ENCODE assay signal across 11 cellular contexts in genomic region chr20:45372241-45372640, GRCh38. TPM values are rescaled to one million over a fixed set of nuclear protein-coding genes. Genes with fewer than 3 reads are reported as not detected.
A peak's percentile ranks its signal among the peaks of the same experiment; 100 is the strongest.
DNase-seq lines count a peak whose midpoint lies in the region; ATAC-seq and TF ChIP-seq lines count a peak whose summit lies in the region.
"Had no signal": no experiment of that assay in that cellular context is flagged by ENCODE, and none has a peak within 500 bp of the region (broad histone marks: within the 10 kb centered on the region; RNA-seq: fewer than 3 reads in every experiment).

No MANE protein-coding gene starts in this region.

- peaks cover 6% of the 10 kb centered on the region for H3K36me3 ChIP-seq in CD8-positive, alpha-beta T cell (ENCODE audit: insufficient read depth, low read length)
- H3K36me3 ChIP-seq in esophagus muscularis mucosa: peaks cover 9 to 27% (median 21%) of the 10 kb centered on the region in 4 donors
- peaks cover 5% of the 10 kb centered on the region for H3K36me3 ChIP-seq in rectal smooth muscle tissue (ENCODE audit: control insufficient read depth, insufficient read depth, low read length)
- H3K36me3 ChIP-seq in hepatocyte (replicated peaks; ENCODE audit: insufficient read depth, low read depth): no peaks in the 10 kb centered on the region
- H3K36me3 ChIP-seq: breast epithelium had no signal

- peaks cover 11% of the 10 kb centered on the region for H3K23me2 ChIP-seq in H9 (ENCODE audit: insufficient read length, low read depth, low read length, poor library complexity, severe bottlenecking)

- H3K9me3 ChIP-seq in CD8-positive, alpha-beta T cell (ENCODE audit: low read length): no peaks in the 10 kb centered on the region
- H3K9me3 ChIP-seq in H9 (ENCODE audit: control insufficient read depth, low read depth, low read length): no peaks in the 10 kb centered on the region
- H3K9me3 ChIP-seq in esophagus muscularis mucosa: no peaks in the 10 kb centered on the region
- no peaks in the 10 kb centered on the region for H3K9me3 ChIP-seq in hepatocyte (ENCODE audit: low read depth)
- H3K9me3 ChIP-seq: breast epithelium, Caco-2 had no signal

- H3K79me1 ChIP-seq in H9 (ENCODE audit: insufficient read depth, low read depth, low read length, poor library complexity, severe bottlenecking): no peaks in the 10 kb centered on the region

- H3T11ph ChIP-seq in H9 (ENCODE audit: low read length): no peak overlapping the region

- H3K4me2 ChIP-seq in H9 (ENCODE audit: insufficient read depth, insufficient read length, low read length) (peak overlapping the region; percentile 90), hepatocyte (no peak overlapping the region)

- no peak overlapping the region for H4K91ac ChIP-seq in H9 (ENCODE audit: insufficient read length, low read depth, low read length)

- H2BK5ac ChIP-seq in H9 (ENCODE audit: insufficient read length, low read length): no peak overlapping the region

- H2BK12ac ChIP-seq in H9 (ENCODE audit: insufficient read length, low read depth, low read length): no peak overlapping the region

- H3K9me2 ChIP-seq in hepatocyte (replicated peaks; ENCODE audit: insufficient read depth): no peaks in the 10 kb centered on the region

- no peaks in the 10 kb centered on the region for H3K27me3 ChIP-seq in CD8-positive, alpha-beta T cell (ENCODE audit: insufficient read depth, low read length)
- H3K27me3 ChIP-seq in H9 (ENCODE audit: insufficient read depth, low read length) (peaks cover 2% of the 10 kb centered on the region; the same call in 1 of the 2 replicates), esophagus muscularis mucosa (no peaks in the 10 kb centered on the region), rectal smooth muscle tissue (ENCODE audit: control insufficient read depth, insufficient read depth, low read length) (no peaks in the 10 kb centered on the region), hepatocyte (no peaks in the 10 kb centered on the region)
- H3K27me3 ChIP-seq: breast epithelium had no signal

- H3K27ac Mint-ChIP-seq in CD8-positive, alpha-beta T cell: peak overlapping the region; percentile 10
- H3K27ac Mint-ChIP-seq in H9: no peak overlapping the region; a peak in 1 of 7 replicates
- H3K27ac Mint-ChIP-seq: HFFc6 had no signal

- no peak overlapping the region for H3K18ac ChIP-seq in H9 (ENCODE audit: insufficient read length, low read depth, low read length)

- no peak overlapping the region for H4K8ac ChIP-seq in H9 (replicated peaks; ENCODE audit: insufficient read length, low read depth, low read length)

- H3K23ac ChIP-seq in H9 (ENCODE audit: insufficient read length, low read depth, low read length): no peak overlapping the region

- no peaks in the 10 kb centered on the region for H3K9me3 Mint-ChIP-seq in CD8-positive, alpha-beta T cell
- no peaks in the 10 kb centered on the region for H3K9me3 Mint-ChIP-seq in H9
- H3K9me3 Mint-ChIP-seq: HFFc6 had no signal

- TF ChIP-seq CTCF in CD8-positive, alpha-beta T cell (IDR thresholded peaks at IDR 0.05): no peak
- no peak for TF ChIP-seq CTCF in H9 (conservative IDR thresholded peaks at IDR 0.05)
- TF ChIP-seq CTCF in esophagus muscularis mucosa (IDR thresholded peaks at IDR 0.05): no peak
- TF ChIP-seq CTCF in hepatocyte (IDR thresholded peaks at IDR 0.05; ENCODE audit: poor library complexity): no peak

- no peak overlapping the region for H2BK20ac ChIP-seq in H9 (ENCODE audit: low read depth, low read length, poor library complexity, severe bottlenecking)

- H3K27ac ChIP-seq in CD8-positive, alpha-beta T cell (ENCODE audit: low read depth, low read length): no peak overlapping the region
- H3K27ac ChIP-seq in H9 (ENCODE audit: insufficient read length, low read depth, low read length): no peak overlapping the region
- H3K27ac ChIP-seq in esophagus muscularis mucosa (replicated peaks in 1 of 4): peak overlapping the region; percentile 80 to 87 (median 82)
- H3K27ac ChIP-seq in rectal smooth muscle tissue (ENCODE audit: low read depth, low read length): peak overlapping the region; percentile 92
- H3K27ac ChIP-seq in hepatocyte: no peak overlapping the region
- H3K27ac ChIP-seq: breast epithelium had no signal

- no peak overlapping the region for H3K14ac ChIP-seq in H9 (ENCODE audit: insufficient read depth, low read length)

- no peak overlapping the region for H3K4ac ChIP-seq in H9 (ENCODE audit: low read depth, low read length)

- H2AK5ac ChIP-seq in H9 (ENCODE audit: insufficient read length, low read length): no peak overlapping the region

- POLR2A ChIA-PET in CD8-positive, alpha-beta T cell (lab: Charles Lee): interaction anchor here (3.7 kb wide), 1 partner anchor 8 kb away, joined by 76 read pairs; the partner anchor contains the start of gene SYS1

- H3K9ac ChIP-seq in H9 (ENCODE audit: extremely low read depth, insufficient read length, low read length) (no peak overlapping the region), rectal smooth muscle tissue (ENCODE audit: low read length) (no peak overlapping the region)

- ATAC-seq in CD8-positive, alpha-beta T cell: no peak
- ATAC-seq in HG03097 (IDR thresholded peaks at IDR 0.05; ENCODE audit: low FRiP score, unreplicated experiment): no peak

- no peak overlapping the region for H2BK15ac ChIP-seq in H9 (ENCODE audit: low read depth, low read length)

- TF ChIP-seq EP300 in esophagus muscularis mucosa (IDR thresholded peaks at IDR 0.05): no peak

- no peaks in the 10 kb centered on the region for H4K20me1 ChIP-seq in H9 (ENCODE audit: control insufficient read depth, insufficient read depth, insufficient read length)
- H4K20me1 ChIP-seq in hepatocyte (ENCODE audit: insufficient read depth, poor library complexity, severe bottlenecking): no peaks in the 10 kb centered on the region

- TF ChIP-seq POLR2A in esophagus muscularis mucosa (IDR thresholded peaks at IDR 0.05; ENCODE audit: low read depth): no peak

- H3K79me2 ChIP-seq in H9 (ENCODE audit: insufficient read depth, low read length): no peaks in the 10 kb centered on the region
- no peaks in the 10 kb centered on the region for H3K79me2 ChIP-seq in hepatocyte

- no peak overlapping the region for H2BK120ac ChIP-seq in H9 (ENCODE audit: low read depth, low read length, poor library complexity, severe bottlenecking)

- no CpG with 5 or more reads among the region's 10 CpGs for WGBS in H9 (ENCODE audit: extremely low coverage, insufficient read length, low lambda C conversion rate)
- WGBS in esophagus muscularis mucosa: 92% methylated on average over 9 of the region's 10 CpGs
- WGBS in hepatocyte (ENCODE audit: low lambda C conversion rate, missing lambda C conversion rate): 91% methylated on average over 10 of the region's 10 CpGs

- CTCF ChIA-PET in CD8-positive, alpha-beta T cell (lab: Charles Lee): interaction anchor here (1.2 to 21.3 kb wide), 10 partner anchors 8 to 399 kb away, joined by 4 to 490 read pairs (median 15); partner anchors contain the start of genes DBNDD2 and SYS1

- H4K5ac ChIP-seq in H9 (ENCODE audit: insufficient read length, low read depth, low read length): no peak overlapping the region

- no peak overlapping the region for H3K56ac ChIP-seq in H9 (ENCODE audit: insufficient read length, low read depth, low read length)

- intact Hi-C loops in CD8-positive, alpha-beta T cell (cut with DNase I, micrococcal nuclease): loop anchor here in 1 of 2 experiments (2.0 kb wide), 1 partner anchor 35 kb away; no protein-coding TSS in a partner anchor
- intact Hi-C loops in esophagus muscularis mucosa (cut with DNase I): loop anchor here (5.0 kb wide), 2 partner anchors 35 to 400 kb away; partner anchors contain the start of gene DBNDD2

- DNase-seq in CD8-positive, alpha-beta T cell: no peak
- DNase-seq in H9 (no peak), esophagus muscularis mucosa (ENCODE audit: extremely low spot score) (peak; percentile 78), hepatocyte (ENCODE audit: low spot score) (no peak), NCI-H1092 treated with DMSO at 0.1 percent for 48 hours (lab: John Stamatoyannopoulos, UW) (no peak)
- DNase-seq: Caco-2, HFFc6, T-helper 9 cell had no signal

- peaks cover 50% of the 10 kb centered on the region for H3K4me1 Mint-ChIP-seq in CD8-positive, alpha-beta T cell (ENCODE audit: low read depth)
- peaks cover 10 to 12% of the 10 kb centered on the region in 2 experiments for H3K4me1 Mint-ChIP-seq in H9

- H3K36me3 Mint-ChIP-seq in CD8-positive, alpha-beta T cell: peaks cover 44% of the 10 kb centered on the region
- peaks cover 0 to 18% (median 11%) of the 10 kb centered on the region in 3 experiments; a peak in 5 of 7 replicates for H3K36me3 Mint-ChIP-seq in H9 (ENCODE audit: insufficient read depth in 1 of 3, low read depth in 3 of 3)

- no peak overlapping the region for H3K4me3 ChIP-seq in CD8-positive, alpha-beta T cell (ENCODE audit: low read depth, low read length)
- H3K4me3 ChIP-seq in esophagus muscularis mucosa (peak overlapping the region in 3 of 4 donors; percentile 52 to 65 (median 64)), rectal smooth muscle tissue (ENCODE audit: low read length) (no peak overlapping the region), hepatocyte (no peak overlapping the region)

- no peaks in the 10 kb centered on the region for H3K27me3 Mint-ChIP-seq in CD8-positive, alpha-beta T cell (ENCODE audit: low read depth)
- H3K27me3 Mint-ChIP-seq in H9 (ENCODE audit: low read depth): peaks cover 18% of the 10 kb centered on the region

- no peak overlapping the region for H2AFZ ChIP-seq in H9 (ENCODE audit: low read length)
- no peak overlapping the region for H2AFZ ChIP-seq in hepatocyte

- H3K4me1 ChIP-seq in CD8-positive, alpha-beta T cell (ENCODE audit: insufficient read depth, low read length): peaks cover 27% of the 10 kb centered on the region
- H3K4me1 ChIP-seq in H9 (ENCODE audit: insufficient read depth, low read length): no peaks in the 10 kb centered on the region
- peaks cover 17 to 27% (median 23%) of the 10 kb centered on the region in 4 donors for H3K4me1 ChIP-seq in esophagus muscularis mucosa
- peaks cover 5% of the 10 kb centered on the region for H3K4me1 ChIP-seq in rectal smooth muscle tissue (ENCODE audit: control insufficient read depth, insufficient read depth, low read length)
- peaks cover 8% of the 10 kb centered on the region for H3K4me1 ChIP-seq in hepatocyte (ENCODE audit: insufficient read depth)
- H3K4me1 ChIP-seq: breast epithelium, Caco-2 had no signal

- H3K4me3 Mint-ChIP-seq in CD8-positive, alpha-beta T cell: peak overlapping the region; percentile 47
- peak overlapping the region in 1 of 2 experiments; percentile 21; a peak in 1 of 5 replicates for H3K4me3 Mint-ChIP-seq in H9
- H3K4me3 Mint-ChIP-seq: HFFc6 had no signal

RNA-seq across cellular contexts. Expression of gene TP53TG5, which starts 5.9 kb away (rescaled TPM):
- under 1 TPM in 1 of 2 experiments, not detected in 1; 0.31 TPM for total RNA-seq in CD8-positive, alpha-beta T cell
- total RNA-seq in H9 (2021): 0.59 TPM in 1 of 2 replicates, not detected in the other
- 1 to 10 TPM in 2 of 4 donors, under 1 TPM in 1, not detected in 1; 0.17 to 2.1 (median 1.1) TPM for total RNA-seq in esophagus muscularis mucosa
- not detected in 2 replicates for total RNA-seq in hepatocyte
- polyA plus RNA-seq in hepatocyte: 0.23 TPM in 1 of 2 replicates, not detected in the other
- total RNA-seq: Caco-2, HFFc6 had no signal

RNA-seq across cellular contexts. Expression of gene SYS1, which starts 9.3 kb away (rescaled TPM):
- 100 to 1,000 TPM; 111 to 116 TPM for total RNA-seq in CD8-positive, alpha-beta T cell
- total RNA-seq in H9 (2021) (18.6 and 21.0 TPM in 2 replicates), esophagus muscularis mucosa (10 to 100 TPM; 28.2 to 48.4 (median 42.5) TPM), hepatocyte (42.0 and 50.7 TPM in 2 replicates)
- 28.9 and 35.8 TPM in 2 replicates for polyA plus RNA-seq in hepatocyte

RNA-seq across cellular contexts. Expression of gene SDC4, which starts 24.0 kb away (rescaled TPM):
- 1 to 10 TPM; 1.1 TPM for total RNA-seq in CD8-positive, alpha-beta T cell
- 50.7 and 54.3 TPM in 2 replicates for total RNA-seq in H9 (2021)
- 100 to 1,000 TPM in 1 of 4 donors, 10 to 100 TPM in 3; 61.9 to 177 (median 72.2) TPM for total RNA-seq in esophagus muscularis mucosa
- total RNA-seq in hepatocyte: 191 and 194 TPM in 2 replicates
- 159 and 178 TPM in 2 replicates for polyA plus RNA-seq in hepatocyte

RNA-seq across cellular contexts. Expression of gene DBNDD2, which starts 35.8 kb away (rescaled TPM):
- 10 to 100 TPM; 25.0 to 27.6 TPM for total RNA-seq in CD8-positive, alpha-beta T cell
- 39.1 and 39.3 TPM in 2 replicates for total RNA-seq in H9 (2021)
- total RNA-seq in esophagus muscularis mucosa: 100 to 1,000 TPM in 2 of 4 donors, 10 to 100 TPM in 2; 63.0 to 130 (median 109) TPM
- 12.3 and 12.8 TPM in 2 replicates for total RNA-seq in hepatocyte
- polyA plus RNA-seq in hepatocyte: 11.1 and 17.9 TPM in 2 replicates

RNA-seq across cellular contexts. Expression of gene PIGT, which starts 43.7 kb away (rescaled TPM):
- 100 to 1,000 TPM; 213 to 230 TPM for total RNA-seq in CD8-positive, alpha-beta T cell
- total RNA-seq in H9 (2021) (73.9 and 78.9 TPM in 2 replicates), esophagus muscularis mucosa (10 to 100 TPM; 64.4 to 90.9 (median 80.4) TPM), hepatocyte (67.1 TPM in 2 replicates)
- polyA plus RNA-seq in hepatocyte: 163 and 168 TPM in 2 replicates

Comparison
In these comparisons a context has a peak if more than half of its experiments do, and no peak if none do; other contexts are left out.
1. H3K27ac ChIP-seq: peak in esophagus muscularis mucosa (4 of 4) and rectal smooth muscle tissue (single experiment); none in CD8-positive, alpha-beta T cell (single experiment), H9 (single experiment) and hepatocyte (single experiment).
2. H3K4me3 ChIP-seq: peak in esophagus muscularis mucosa (3 of 4); none in CD8-positive, alpha-beta T cell (single experiment), rectal smooth muscle tissue (single experiment) and hepatocyte (single experiment).
3. RNA of gene SDC4, which starts 24.0 kb away (total RNA-seq): 191 to 194 TPM in hepatocyte, 61.9 to 177 TPM in esophagus muscularis mucosa and 50.7 to 54.3 TPM in H9; 1.1 TPM in CD8-positive, alpha-beta T cell; every median in the first group is over 10 times any median in the second.